Comparison of ENCODE assay signal across 11 cellular contexts in the genomic region with DNA sequence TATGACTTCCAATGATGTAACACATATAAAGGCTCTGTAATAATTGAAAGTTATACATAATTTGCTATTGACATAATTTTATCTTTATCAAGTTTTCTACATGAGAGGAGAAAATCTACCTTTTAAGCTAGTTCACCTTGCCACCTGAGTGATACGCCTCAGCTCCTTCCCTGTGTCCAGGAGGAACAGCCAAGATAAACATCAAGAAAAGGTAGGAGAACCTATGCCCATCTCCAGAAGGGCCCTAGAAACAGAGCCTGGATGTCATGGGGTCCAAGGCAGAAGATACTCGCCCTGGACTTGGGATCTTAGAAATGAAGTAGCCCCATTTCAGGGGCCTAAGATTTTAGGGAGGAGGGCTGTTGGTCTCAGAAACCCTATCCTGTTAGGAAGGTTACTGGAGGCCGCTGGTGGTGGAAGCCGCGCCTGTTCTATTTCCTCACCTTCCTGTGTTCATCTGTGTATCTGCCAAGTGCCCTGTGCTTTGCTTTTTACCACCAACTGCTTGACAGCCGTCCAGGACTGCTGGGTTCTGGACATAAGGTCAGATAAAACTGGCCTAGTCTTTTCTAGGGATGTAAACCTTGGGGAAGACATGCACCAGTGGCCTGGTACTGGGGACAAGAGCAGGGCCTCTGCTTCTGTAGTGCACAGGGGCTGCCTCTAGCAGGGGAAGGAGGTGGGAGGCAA.
A peak's percentile ranks its signal among the peaks of the same experiment; 100 is the strongest.
DNase-seq lines count a peak whose midpoint lies in the region; ATAC-seq and TF ChIP-seq lines count a peak whose summit lies in the region.
"Had no signal": no experiment of that assay in that cellular context is flagged by ENCODE, and none has a peak within 500 bp of the region (broad histone marks: within the 10 kb centered on the region; RNA-seq: fewer than 3 reads in every experiment).

No MANE protein-coding gene starts in this region.

- H4K91ac ChIP-seq in neuronal stem cell (ENCODE audit: low read depth, low read length, poor library complexity): no peak overlapping the region

- H3K14ac ChIP-seq in neuronal stem cell (ENCODE audit: low read length): no peak overlapping the region

- H4K8ac ChIP-seq in neuronal stem cell (ENCODE audit: low read depth, low read length): no peak overlapping the region

- ATAC-seq in heart left ventricle (peak; percentile 82 to 91 (median 88)), GM21737 (IDR thresholded peaks at IDR 0.05; ENCODE audit: unreplicated experiment) (no peak)
- ATAC-seq: HCT116 had no signal

- peaks cover 97% of the 10 kb centered on the region for H4K20me1 ChIP-seq in BLaER1

- TF ChIP-seq CTCF in ascending aorta (IDR thresholded peaks at IDR 0.05) (no peak), heart left ventricle (IDR thresholded peaks at IDR 0.05) (no peak), parathyroid adenoma (IDR thresholded peaks at IDR 0.05) (no peak)

- no peak overlapping the region for H3K4ac ChIP-seq in neuronal stem cell (ENCODE audit: low read length)

- H3K27ac ChIP-seq in BLaER1 (peak overlapping the region; percentile 33; the same call in 1 of the 2 replicates), ascending aorta (peak overlapping the region; percentile 30 to 53), heart left ventricle (peak overlapping the region in 11 of 12 donors; percentile 58 to 81 (median 71)), parathyroid adenoma (peak overlapping the region; percentile 60), neuronal stem cell (replicated peaks; ENCODE audit: low read length) (no peak overlapping the region)

- no peak overlapping the region for H2BK120ac ChIP-seq in neuronal stem cell (ENCODE audit: low read depth, low read length)

- H3K9me3 ChIP-seq in BLaER1 (no peaks in the 10 kb centered on the region), ascending aorta (no peaks in the 10 kb centered on the region), heart left ventricle (no peaks in the 10 kb centered on the region), parathyroid adenoma (ENCODE audit: control insufficient read depth, low read length) (no peaks in the 10 kb centered on the region), neuronal stem cell (replicated peaks in 1 of 2; ENCODE audit: control insufficient read depth in 2 of 2, insufficient read depth in 1 of 2, low read depth in 1 of 2, low read length in 2 of 2) (no peaks in the 10 kb centered on the region)

- H2AFZ ChIP-seq in parathyroid adenoma: no peak overlapping the region
- H2AFZ ChIP-seq in neuronal stem cell (ENCODE audit: low read length): no peak overlapping the region

- intact Hi-C loops in ascending aorta (cut with DNase I): loop anchor here (2.0 to 10.0 kb wide), 2 partner anchors 175 to 229 kb away; no protein-coding TSS in a partner anchor
- intact Hi-C loops in heart left ventricle (cut with DNase I): loop anchor here in 7 of 10 donors (5.0 to 10.0 kb wide), 9 partner anchors 59 to 393 kb away; a partner anchor contains a TSS

- no peak overlapping the region for H2BK12ac ChIP-seq in neuronal stem cell (ENCODE audit: low read length)

- H3K79me1 ChIP-seq in neuronal stem cell (ENCODE audit: low read depth, low read length): peaks cover 9% of the 10 kb centered on the region

- no peak overlapping the region for H3K23ac ChIP-seq in neuronal stem cell (ENCODE audit: low read depth, low read length, poor library complexity)

- H3K36me3 ChIP-seq in BLaER1 (peaks cover 15% of the 10 kb centered on the region), ascending aorta (no peaks in the 10 kb centered on the region), heart left ventricle (no peaks in the 10 kb centered on the region), parathyroid adenoma (ENCODE audit: control insufficient read depth, insufficient read depth, low read length) (no peaks in the 10 kb centered on the region), neuronal stem cell (replicated peaks in 1 of 2; ENCODE audit: control insufficient read depth in 2 of 2, insufficient read depth in 2 of 2, low read length in 2 of 2) (no peaks in the 10 kb centered on the region)

- H3K79me2 ChIP-seq in parathyroid adenoma: peaks cover 33% of the 10 kb centered on the region

- H2BK15ac ChIP-seq in neuronal stem cell (ENCODE audit: low read length): no peak overlapping the region

- H3K9ac ChIP-seq in BLaER1 (0 out of 2 replicates have a peak overlapping the region, but pooled peaks have one; percentile 38), parathyroid adenoma (no peak overlapping the region), neuronal stem cell (ENCODE audit: low read depth, low read length, poor library complexity) (no peak overlapping the region)

- H3K4me1 ChIP-seq in BLaER1 (peaks cover 56% of the 10 kb centered on the region), ascending aorta (peaks cover 5 to 25% of the 10 kb centered on the region in 2 donors), heart left ventricle (peaks cover 13 to 68% (median 50%) of the 10 kb centered on the region in 12 donors), parathyroid adenoma (peaks cover 28% of the 10 kb centered on the region), neuronal stem cell (ENCODE audit: control insufficient read depth in 2 of 2, insufficient read depth in 1 of 2, low read depth in 1 of 2, low read length in 2 of 2) (peaks cover 9 to 21% of the 10 kb centered on the region in 2 donors)

- H3K27me3 ChIP-seq in BLaER1 (no peaks in the 10 kb centered on the region), ascending aorta (no peaks in the 10 kb centered on the region), heart left ventricle (no peaks in the 10 kb centered on the region), parathyroid adenoma (ENCODE audit: control insufficient read depth, insufficient read depth, low read length) (no peaks in the 10 kb centered on the region), neuronal stem cell (ENCODE audit: control insufficient read depth in 3 of 3, insufficient read depth in 3 of 3, low read depth in 1 of 3, low read length in 3 of 3) (no peaks in the 10 kb centered on the region)

- H2AK5ac ChIP-seq in neuronal stem cell (ENCODE audit: low read depth, low read length): no peak overlapping the region

- TF ChIP-seq POLR2A in heart left ventricle (IDR thresholded peaks at IDR 0.05): no peak

- no peak overlapping the region for H3K18ac ChIP-seq in neuronal stem cell (ENCODE audit: low read length)

- WGBS in heart left ventricle, 4 donors: 37 to 42% (median 40%) methylated on average over 6 of the region's 6 CpGs
- WGBS in neuronal stem cell (ENCODE audit: extremely low coverage in 2 of 2, insufficient read length in 2 of 2, insufficient replicate concordance in 1 of 2), 2 donors: no CpG with 5 or more reads among the region's 6 CpGs

- DNase-seq in ascending aorta (ENCODE audit: low spot score in 2 of 2): no peak
- DNase-seq in heart left ventricle: peak; percentile 73 to 89 (median 74)
- DNase-seq in neuronal stem cell (ENCODE audit: low spot score): no peak
- DNase-seq in DMS 273 (lab: John Stamatoyannopoulos, UW; ENCODE audit: unreplicated experiment): no peak
- DNase-seq in NCI-H2171 (lab: John Stamatoyannopoulos, UW): no peak
- DNase-seq: GDM1, NCI-H1092 had no signal

- H2BK5ac ChIP-seq in neuronal stem cell (ENCODE audit: low read length): no peak overlapping the region

- H3K4me2 ChIP-seq in BLaER1: peak overlapping the region; percentile 83
- peak overlapping the region; percentile 10 for H3K4me2 ChIP-seq in parathyroid adenoma (ENCODE audit: low read length)
- no peak overlapping the region for H3K4me2 ChIP-seq in neuronal stem cell (ENCODE audit: insufficient read depth, low read length, poor library complexity, severe bottlenecking)

- H3K4me3 ChIP-seq in BLaER1 (no peak overlapping the region), ascending aorta (no peak overlapping the region), heart left ventricle (no peak overlapping the region), parathyroid adenoma (ENCODE audit: low read depth, low read length) (no peak overlapping the region), neuronal stem cell (ENCODE audit: low read length in 2 of 2) (no peak overlapping the region)

Comparison
In these comparisons a context has a peak if more than half of its experiments do, and no peak if none do; other contexts are left out.
1. DNase-seq: peak in heart left ventricle (5 of 5); none in ascending aorta (0 of 2), neuronal stem cell (single experiment), DMS 273 (single experiment) and NCI-H2171 (single experiment).